Comparison of ENCODE assay signal across 22 cellular contexts in genomic region chr2:120899799-120900198, GRCh38.
DNase-seq lines count a peak whose midpoint lies in the region; FAIRE-seq and TF ChIP-seq lines count a peak whose summit lies in the region.
"Had no signal": no experiment of that assay in that cellular context is flagged by ENCODE, and none has a peak within 500 bp of the region (broad histone marks: within the 10 kb centered on the region; RNA-seq: fewer than 3 reads in every experiment).

No MANE protein-coding gene starts in this region.

- no peak overlapping the region for H3K9ac ChIP-seq in HUES48 (ENCODE audit: low read depth, low read length)

- peaks cover 8% of the 10 kb centered on the region for H3K9me3 Mint-ChIP-seq in glutamatergic neuron (ENCODE audit: unreplicated experiment)
- no peaks in the 10 kb centered on the region for H3K9me3 Mint-ChIP-seq in nephron progenitor cell
- H3K9me3 Mint-ChIP-seq: activated CD4-positive, alpha-beta T cell treated with anti-CD3 and anti-CD28 coated beads, Interleukin-2, amount 10 ng/mL, durations not matched to agents 7 days and 5 days; activated naive CD8-positive, alpha-beta T cell treated with anti-CD3 and anti-CD28 coated beads, Interleukin-2, amount 10 ng/mL, durations not matched to agents 7 days and 5 days; T-cell had no signal

- intact Hi-C loops in posterior vena cava (cut with DNase I), result no loop called here

- no peaks in the 10 kb centered on the region for H3K36me3 ChIP-seq in HUES48 (ENCODE audit: control insufficient read depth, insufficient read depth, low read length)
- H3K36me3 ChIP-seq: sigmoid colon, SJCRH30, stomach, uterus had no signal

- DNase-seq in D721Med (ENCODE audit: insufficient read length, low spot score) (no peak), glutamatergic neuron (no peak), nephron progenitor cell (no peak), NCI-H2107 (lab: John Stamatoyannopoulos, UW) (no peak), NCI-H2171 treated with DMSO at 0.1 percent for 48 hours (lab: John Stamatoyannopoulos, UW) (no peak), posterior vena cava (ENCODE audit: low spot score) (no peak)
- DNase-seq: ACHN; activated CD4-positive, alpha-beta T cell treated with anti-CD3 and anti-CD28 coated beads, Interleukin-2, amount 10 ng/mL, durations not matched to agents 7 days and 5 days; activated effector memory CD4-positive, alpha-beta T cell treated with anti-CD3 and anti-CD28 coated beads, Interleukin-2, amount 50 U/mL, for 16 hours; activated naive CD8-positive, alpha-beta T cell treated with anti-CD3 and anti-CD28 coated beads, Interleukin-2, amount 10 ng/mL, durations not matched to agents 7 days and 5 days; caudate nucleus; left cardiac atrium; NCI-H1436 treated with DMSO at 0.1 percent for 48 hours; NCI-H510A; sigmoid colon; SJCRH30; stimulated activated CD4-positive, alpha-beta T cell treated with anti-CD3 and anti-CD28 coated beads, Interleukin-4, amount 100 ng/mL, for 1 hour; stomach; T-cell; uterus had no signal

- peak overlapping the region; percentile 72 for H3K27ac ChIP-seq in HUES48 (ENCODE audit: low read depth, low read length)
- H3K27ac ChIP-seq: SJCRH30, stomach, uterus had no signal

- no peaks in the 10 kb centered on the region for H3K36me3 Mint-ChIP-seq in glutamatergic neuron (ENCODE audit: unreplicated experiment)
- H3K36me3 Mint-ChIP-seq in nephron progenitor cell (ENCODE audit: low read depth), result no peaks in the 10 kb centered on the region
- H3K36me3 Mint-ChIP-seq: activated naive CD8-positive, alpha-beta T cell treated with anti-CD3 and anti-CD28 coated beads, Interleukin-2, amount 10 ng/mL, durations not matched to agents 7 days and 5 days; T-cell had no signal

- no peaks in the 10 kb centered on the region for H3K27me3 ChIP-seq in HUES48 (ENCODE audit: control insufficient read depth, insufficient read depth, low read length)
- H3K27me3 ChIP-seq: sigmoid colon, SJCRH30, stomach, uterus had no signal

- H3K27me3 Mint-ChIP-seq in glutamatergic neuron (ENCODE audit: unreplicated experiment) (peaks cover 9% of the 10 kb centered on the region), nephron progenitor cell (ENCODE audit: low read depth, poor library complexity) (peaks cover 4% of the 10 kb centered on the region)
- H3K27me3 Mint-ChIP-seq: activated CD4-positive, alpha-beta T cell treated with anti-CD3 and anti-CD28 coated beads, Interleukin-2, amount 10 ng/mL, durations not matched to agents 7 days and 5 days; activated naive CD8-positive, alpha-beta T cell treated with anti-CD3 and anti-CD28 coated beads, Interleukin-2, amount 10 ng/mL, durations not matched to agents 7 days and 5 days; B cell had no signal

- peak; percentile 15 for TF ChIP-seq CTCF in D721Med (IDR thresholded peaks at IDR 0.05; ENCODE audit: insufficient read depth, missing control alignments)
- TF ChIP-seq CTCF in glutamatergic neuron (IDR thresholded peaks at IDR 0.05; ENCODE audit: partially characterized antibody, unreplicated experiment), result no peak
- no peak for TF ChIP-seq CTCF in nephron progenitor cell (IDR thresholded peaks at IDR 0.05)

- H3K4me1 Mint-ChIP-seq in glutamatergic neuron (ENCODE audit: low read depth, unreplicated experiment) (peaks cover 59% of the 10 kb centered on the region), nephron progenitor cell (peaks cover 100% of the 10 kb centered on the region)
- H3K4me1 Mint-ChIP-seq: activated CD4-positive, alpha-beta T cell treated with anti-CD3 and anti-CD28 coated beads, Interleukin-2, amount 10 ng/mL, durations not matched to agents 7 days and 5 days; activated naive CD8-positive, alpha-beta T cell treated with anti-CD3 and anti-CD28 coated beads, Interleukin-2, amount 10 ng/mL, durations not matched to agents 7 days and 5 days; B cell; T-cell had no signal

- H3K4me3 Mint-ChIP-seq in glutamatergic neuron (ENCODE audit: unreplicated experiment) (peak overlapping the region; percentile 45), nephron progenitor cell (no peak overlapping the region)
- H3K4me3 Mint-ChIP-seq: activated CD4-positive, alpha-beta T cell treated with anti-CD3 and anti-CD28 coated beads, Interleukin-2, amount 10 ng/mL, durations not matched to agents 7 days and 5 days; activated naive CD8-positive, alpha-beta T cell treated with anti-CD3 and anti-CD28 coated beads, Interleukin-2, amount 10 ng/mL, durations not matched to agents 7 days and 5 days; B cell; T-cell had no signal

- no peak overlapping the region for H3K4me3 ChIP-seq in HUES48 (ENCODE audit: low read depth, low read length)
- H3K4me3 ChIP-seq: sigmoid colon, SJCRH30, stomach, uterus had no signal

- H3K4me1 ChIP-seq in HUES48 (ENCODE audit: control insufficient read depth, insufficient read depth, low read length), result peaks cover 38% of the 10 kb centered on the region
- H3K4me1 ChIP-seq: SJCRH30 had no signal

- H3K27ac Mint-ChIP-seq in glutamatergic neuron (ENCODE audit: unreplicated experiment) (peak overlapping the region; percentile 98), nephron progenitor cell (peak overlapping the region; percentile 74)
- H3K27ac Mint-ChIP-seq: activated CD4-positive, alpha-beta T cell treated with anti-CD3 and anti-CD28 coated beads, Interleukin-2, amount 10 ng/mL, durations not matched to agents 7 days and 5 days; activated naive CD8-positive, alpha-beta T cell treated with anti-CD3 and anti-CD28 coated beads, Interleukin-2, amount 10 ng/mL, durations not matched to agents 7 days and 5 days; B cell; T-cell had no signal

- no peaks in the 10 kb centered on the region for H3K9me3 ChIP-seq in HUES48 (ENCODE audit: control insufficient read depth, insufficient read depth, low read length)
- H3K9me3 ChIP-seq: sigmoid colon, SJCRH30, stomach, uterus had no signal

- FAIRE-seq in D721Med (lab: Jason Lieb, UNC), result no peak
